Comparison of ENCODE assay signal across 26 cellular contexts in genomic region chr21:35548904-35549615, GRCh38.
"Had no signal": no experiment of that assay in that cellular context is flagged by ENCODE, and none has a peak within 500 bp of the region (broad histone marks: within the 10 kb centered on the region; RNA-seq: fewer than 3 reads in every experiment).

No MANE protein-coding gene starts in this region.

- H3K4me3 ChIP-seq: PC-9, SK-N-MC had no signal

- H3K9ac ChIP-seq: KMS-11 had no signal

- DNase-seq: activated B cell treated with CpG ODN at 0.5 μM for 24 hours; activated CD4-positive, alpha-beta T cell treated with anti-CD3 and anti-CD28 coated beads for 1 hour; activated CD4-positive, alpha-beta T cell treated with anti-CD3 and anti-CD28 coated beads, Interleukin-2, amount 10 ng/mL, durations not matched to agents 24 days and 14 days; activated CD4-positive, alpha-beta T cell treated with anti-CD3 and anti-CD28 coated beads, Interleukin-2, amount 50 U/mL, for 48 hours; activated gamma-delta T cell treated with Interleukin-2 at 50 U/mL for 16 hours; activated naive CD4-positive, alpha-beta T cell treated with anti-CD3 and anti-CD28 coated beads, Interleukin-2, amount 10 ng/mL, durations not matched to agents 7 days and 5 days; activated naive CD8-positive, alpha-beta T cell treated with anti-CD3 and anti-CD28 coated beads for 36 hours; activated T-cell treated with anti-CD3 and anti-CD28 coated beads for 4 hours; activated T-cell treated with anti-CD3 and anti-CD28 coated beads, Interleukin-2, amount 50 U/mL, for 48 hours; cerebellar nuclear complex; MM.1S; NCI-H1092 treated with DMSO at 0.1 percent for 48 hours; NCI-H1436; NCI-H1694 treated with DMSO at 0.1 percent for 48 hours; NCI-H2029 treated with DMSO at 0.1 percent for 48 hours; NCI-H345; NCI-H510A; NCI-H526 treated with DMSO at 0.1 percent for 48 hours; NCI-H82; PC-9; T-cell; T-helper 2 cell; T1000 had no signal

- H2AFZ ChIP-seq: PC-9 had no signal

- H3K27ac ChIP-seq: KMS-11, PC-9, SK-N-MC had no signal

- H3K4me2 ChIP-seq: KMS-11, PC-9 had no signal

- ATAC-seq: activated T-helper 17 cell treated with anti-CD3 and anti-CD28 coated beads, Interleukin-2, amount 50 U/mL, for 72 hours; T-cell had no signal
